Comparison of ENCODE assay signal across 14 cellular contexts in the genomic region with DNA sequence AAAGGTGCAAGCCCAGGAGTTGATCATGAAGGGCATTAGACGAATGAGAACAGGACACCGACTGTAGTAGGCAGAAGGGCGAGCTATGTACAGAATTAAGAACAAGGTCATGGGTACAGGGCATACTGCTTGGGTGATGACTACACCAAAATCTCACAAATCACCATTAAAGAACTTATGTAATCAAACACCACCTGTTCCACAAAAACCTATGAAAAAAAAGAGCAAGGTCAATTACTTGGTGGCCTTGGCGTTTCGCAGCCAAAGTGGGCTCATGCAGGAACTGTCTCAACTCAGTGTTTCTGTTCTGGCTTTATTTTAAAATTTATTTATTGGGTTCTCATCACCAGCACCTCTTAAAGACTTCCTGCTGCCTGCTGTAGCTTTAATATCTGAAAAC. TPM values are rescaled to one million over a fixed set of nuclear protein-coding genes. Genes with fewer than 3 reads are reported as not detected.
DNase-seq lines count a peak whose midpoint lies in the region; ATAC-seq, FAIRE-seq and TF ChIP-seq lines count a peak whose summit lies in the region.
"Had no signal": no experiment of that assay in that cellular context is flagged by ENCODE, and none has a peak within 500 bp of the region (broad histone marks: within the 10 kb centered on the region; RNA-seq: fewer than 3 reads in every experiment).

No MANE protein-coding gene starts in this region.

- peaks cover 22% of the 10 kb centered on the region for H3K36me3 Mint-ChIP-seq in T-helper 2 cell treated with Interferon-gamma antibody and Interleukin-4, amounts not matched to agents 5 μg/mL and 100 μg/mL, for 36 hours (ENCODE audit: low read depth)
- peaks cover 2% of the 10 kb centered on the region for H3K36me3 Mint-ChIP-seq in activated B cell treated with CpG ODN at 0.5 μM for 24 hours (ENCODE audit: low read depth)

- DNase-seq in T-helper 2 cell treated with Interferon-gamma antibody and Interleukin-4, amounts not matched to agents 5 μg/mL and 100 μg/mL, for 36 hours (ENCODE audit: low spot score) = no peak
- DNase-seq in T-helper 2 cell (no peak), activated B cell treated with CpG ODN at 0.5 μM for 24 hours (no peak), stomach (no peak), NCI-H2227 treated with DMSO at 0.1 percent for 48 hours (lab: John Stamatoyannopoulos, UW) (no peak), GM12892 (ENCODE audit: insufficient read length) (no peak), MV-4-11 (lab: John Stamatoyannopoulos, UW) (no peak)
- DNase-seq: activated effector memory CD4-positive, alpha-beta T cell treated with anti-CD3 and anti-CD28 coated beads, Interleukin-2, amount 50 U/mL, for 16 hours; GDM1; NCI-H526 treated with DMSO at 0.1 percent for 48 hours had no signal

- peaks cover 45% of the 10 kb centered on the region for H3K4me1 Mint-ChIP-seq in T-helper 2 cell treated with Interferon-gamma antibody and Interleukin-4, amounts not matched to agents 5 μg/mL and 100 μg/mL, for 36 hours (ENCODE audit: low read depth)
- H3K4me1 Mint-ChIP-seq in activated B cell treated with CpG ODN at 0.5 μM for 24 hours = peaks cover 69% of the 10 kb centered on the region

- POLR2A ChIA-PET in activated B cell treated with CpG ODN at 0.5 μM for 24 hours (lab: Charles Lee) = interaction anchor here (2.5 to 3.1 kb wide), 2 partner anchors 83 to 145 kb away, joined by 35 to 38 read pairs; a partner anchor contains a TSS

- no peaks in the 10 kb centered on the region for H3K36me3 ChIP-seq in stomach

- FAIRE-seq in GM12892 (lab: Jason Lieb, UNC) = no peak
- FAIRE-seq: A204.1, endometrium had no signal

- TF ChIP-seq CTCF in activated B cell treated with CpG ODN at 0.5 μM for 24 hours (IDR thresholded peaks at IDR 0.05) (no peak), stomach (IDR thresholded peaks at IDR 0.05) (no peak)

- 45 to 82% (median 66%) methylated on average over 5 of the region's 5 CpGs for WGBS in stomach, 5 donors

- H3K27me3 Mint-ChIP-seq in T-helper 2 cell treated with Interferon-gamma antibody and Interleukin-4, amounts not matched to agents 5 μg/mL and 100 μg/mL, for 36 hours (ENCODE audit: low read depth) = peaks cover 2% of the 10 kb centered on the region
- no peaks in the 10 kb centered on the region for H3K27me3 Mint-ChIP-seq in activated B cell treated with CpG ODN at 0.5 μM for 24 hours

- no peak for TF ChIP-seq EP300 in stomach (IDR thresholded peaks at IDR 0.05)

- no peaks in the 10 kb centered on the region for H3K9me3 Mint-ChIP-seq in T-helper 2 cell treated with Interferon-gamma antibody and Interleukin-4, amounts not matched to agents 5 μg/mL and 100 μg/mL, for 36 hours
- no peaks in the 10 kb centered on the region for H3K9me3 Mint-ChIP-seq in activated B cell treated with CpG ODN at 0.5 μM for 24 hours

- peak overlapping the region; percentile 70 for H3K27ac Mint-ChIP-seq in T-helper 2 cell treated with Interferon-gamma antibody and Interleukin-4, amounts not matched to agents 5 μg/mL and 100 μg/mL, for 36 hours
- peak overlapping the region; percentile 93 for H3K27ac Mint-ChIP-seq in activated B cell treated with CpG ODN at 0.5 μM for 24 hours

- no peaks in the 10 kb centered on the region for H3K9me3 ChIP-seq in stomach

- H3K4me3 Mint-ChIP-seq in T-helper 2 cell treated with Interferon-gamma antibody and Interleukin-4, amounts not matched to agents 5 μg/mL and 100 μg/mL, for 36 hours = peak overlapping the region; percentile 99
- peak overlapping the region; percentile 95 for H3K4me3 Mint-ChIP-seq in activated B cell treated with CpG ODN at 0.5 μM for 24 hours

- peak overlapping the region; percentile 96 for H3K27ac ChIP-seq in layer of hippocampus (ENCODE audit: low read depth, low read length)
- peak overlapping the region in 4 of 5 donors; percentile 67 to 99 (median 98) for H3K27ac ChIP-seq in stomach

- no peak for ATAC-seq in activated B cell treated with CpG ODN at 0.5 μM for 24 hours (ENCODE audit: low read depth)

- TF ChIP-seq POLR2A in stomach (IDR thresholded peaks at IDR 0.05) = no peak
- TF ChIP-seq POLR2A in GM12892 (IDR thresholded peaks at IDR 0.05; ENCODE audit: low read depth, low read length) = no peak

- intact Hi-C loops in activated B cell treated with CpG ODN at 0.5 μM for 24 hours (cut with micrococcal nuclease) (loop anchor here (5.0 kb wide), 4 partner anchors 500 to 895 kb away; a partner anchor contains a TSS), stomach (cut with DNase I; ENCODE audit: low total_unique reads) (no loop called here)

- H3K4me3 ChIP-seq in stomach = no peak overlapping the region

- H3K27me3 ChIP-seq in layer of hippocampus (ENCODE audit: control insufficient read depth, insufficient read depth, low read length) (no peaks in the 10 kb centered on the region), stomach (no peaks in the 10 kb centered on the region)

- CTCF ChIA-PET in activated B cell treated with CpG ODN at 0.5 μM for 24 hours (lab: Charles Lee) = interaction anchor here (0.7 to 1.7 kb wide), 2 partner anchors 13 to 144 kb away, joined by 4 to 5 read pairs; no protein-coding TSS in a partner anchor

- H3K4me1 ChIP-seq in stomach = peaks cover 47 to 73% (median 59%) of the 10 kb centered on the region in 4 donors

RNA-seq across cellular contexts. Expression of a gene that starts 2.1 kb away (rescaled TPM):
- total RNA-seq in activated B cell treated with CpG ODN at 0.5 μM for 24 hours (35.9 and 36.8 TPM in 2 replicates), stomach (100 to 1,000 TPM in 1 of 5 donors, 10 to 100 TPM in 3, 1 to 10 TPM in 1; 3.8 to 208 (median 34.1) TPM)
- polyA plus RNA-seq in stomach = 10 to 100 TPM; 10.3 to 16.9 (median 16.8) TPM
- 9.2 TPM for polyA plus RNA-seq in GM12892 (2012; ENCODE audit: missing spikeins)

RNA-seq across cellular contexts. Expression of a gene that starts 30.3 kb away (rescaled TPM):
- total RNA-seq in activated B cell treated with CpG ODN at 0.5 μM for 24 hours (not detected in 2 replicates), stomach (not detected)
- not detected for polyA plus RNA-seq in stomach
- 0.64 TPM for polyA plus RNA-seq in GM12892 (2012; ENCODE audit: missing spikeins)
- total RNA-seq: T-helper 2 cell treated with Interferon-gamma antibody and Interleukin-4, amounts not matched to agents 100 ng/mL and 5 ng/mL, for 36 hours had no signal
